In the genomic region with DNA sequence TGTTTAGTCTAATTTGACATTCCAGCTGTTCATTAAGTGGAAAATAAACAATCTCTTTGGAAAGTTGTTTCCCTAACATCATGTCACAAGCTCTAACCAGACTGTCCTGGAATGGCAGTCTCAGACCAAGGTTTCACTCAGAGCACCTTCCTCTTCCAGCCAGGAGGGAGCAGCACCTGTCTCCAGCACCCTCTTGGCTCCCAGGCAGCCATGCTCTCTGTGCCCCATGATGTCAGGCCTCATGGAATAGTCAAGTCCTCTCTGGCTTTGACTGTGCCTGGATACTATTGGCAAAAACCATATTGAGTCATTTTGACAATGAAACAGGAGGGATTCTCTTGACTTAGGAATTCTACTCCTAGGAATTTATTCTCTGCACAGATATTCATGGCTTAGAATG, we compare ENCODE assay signal across 9 cellular contexts.
DNase-seq lines count a peak whose midpoint lies in the region; ATAC-seq, FAIRE-seq and TF ChIP-seq lines count a peak whose summit lies in the region.
"Had no signal": no experiment of that assay in that cellular context is flagged by ENCODE, and none has a peak within 500 bp of the region (broad histone marks: within the 10 kb centered on the region; RNA-seq: fewer than 3 reads in every experiment).

No MANE protein-coding gene starts in this region.

- no peak for TF ChIP-seq POLR2A in endothelial cell of umbilical vein (IDR thresholded peaks at IDR 0.05; ENCODE audit: low read depth, low read length)
- no peak for TF ChIP-seq POLR2A in stomach (IDR thresholded peaks at IDR 0.05)

- no peak for ATAC-seq in GM18498 (IDR thresholded peaks at IDR 0.05; ENCODE audit: unreplicated experiment)

- no peak overlapping the region for H3K4me2 ChIP-seq in endothelial cell of umbilical vein (ENCODE audit: insufficient read depth, low read length)
- H3K4me2 ChIP-seq: BLaER1 had no signal

- intact Hi-C loops in endothelial cell of umbilical vein (cut with micrococcal nuclease) (loop anchor here (1.0 to 2.0 kb wide), 2 partner anchors 136 to 205 kb away; no protein-coding TSS in a partner anchor), stomach (cut with DNase I; ENCODE audit: low total_unique reads) (no loop called here)

- dilution Hi-C loops in endothelial cell of umbilical vein (cut with MboI; ENCODE audit: extremely low pct_ligation_motif_present, low sequenced_read_pairs), result no loop called here

- H4K20me1 ChIP-seq in endothelial cell of umbilical vein (replicated peaks; ENCODE audit: control insufficient read depth, extremely low read depth, insufficient read depth, low read length), result no peaks in the 10 kb centered on the region
- H4K20me1 ChIP-seq: BLaER1 had no signal

- H3K9ac ChIP-seq in endothelial cell of umbilical vein (replicated peaks; ENCODE audit: extremely low read depth, insufficient read depth, low read length), result no peak overlapping the region
- H3K9ac ChIP-seq: BLaER1 had no signal

- POLR2A ChIA-PET in endothelial cell of umbilical vein (lab: Charles Lee), result no interaction called here

- no peak overlapping the region for H3K4me3 ChIP-seq in endothelial cell of umbilical vein (replicated peaks in 1 of 3; ENCODE audit: insufficient read depth in 1 of 3, low read depth in 1 of 3, low read length in 3 of 3)
- no peak overlapping the region for H3K4me3 ChIP-seq in stomach
- H3K4me3 ChIP-seq: BLaER1 had no signal

- TF ChIP-seq EP300 in stomach (IDR thresholded peaks at IDR 0.05), result no peak

- H3K4me1 ChIP-seq in endothelial cell of umbilical vein (ENCODE audit: control insufficient read depth, extremely low read depth, insufficient read depth, low read length) (no peaks in the 10 kb centered on the region), stomach (peaks cover 0 to 9% (median 7%) of the 10 kb centered on the region in 4 donors)
- H3K4me1 ChIP-seq: BLaER1 had no signal

- H3K27ac ChIP-seq in endothelial cell of umbilical vein (ENCODE audit: insufficient read depth, low read depth, low read length), result no peak overlapping the region
- H3K27ac ChIP-seq in stomach, result no peak overlapping the region
- H3K27ac ChIP-seq: BLaER1 had no signal

- TF ChIP-seq CTCF in endothelial cell of umbilical vein (IDR thresholded peaks at IDR 0.05; ENCODE audit: extremely low read depth in 1 of 2, insufficient read depth in 1 of 2, low read depth in 1 of 2, low read length in 2 of 2) (peak; percentile 21 to 38), stomach (IDR thresholded peaks at IDR 0.05) (peak in 4 of 7 experiments; percentile 15 to 48 (median 32))

- H3K36me3 ChIP-seq in endothelial cell of umbilical vein (ENCODE audit: control insufficient read depth in 2 of 2, extremely low read depth in 1 of 2, insufficient read depth in 2 of 2, low read length in 2 of 2), result no peaks in the 10 kb centered on the region
- H3K36me3 ChIP-seq in stomach, result no peaks in the 10 kb centered on the region
- H3K36me3 ChIP-seq: BLaER1 had no signal

- H3K9me3 ChIP-seq in endothelial cell of umbilical vein (replicated peaks; ENCODE audit: control insufficient read depth, insufficient read depth, low read length) (no peaks in the 10 kb centered on the region), stomach (no peaks in the 10 kb centered on the region)
- H3K9me3 ChIP-seq: BLaER1 had no signal

- FAIRE-seq in endothelial cell of umbilical vein (lab: Jason Lieb, UNC), result no peak

- CTCF ChIA-PET in endothelial cell of umbilical vein (lab: Charles Lee), result interaction anchor here (1.3 to 6.9 kb wide), 3 partner anchors 135 to 803 kb away, joined by 5 to 400 read pairs (median 5); no protein-coding TSS in a partner anchor

- no peaks in the 10 kb centered on the region for H3K27me3 ChIP-seq in endothelial cell of umbilical vein (ENCODE audit: control insufficient read depth in 2 of 2, insufficient read depth in 2 of 2, low read length in 2 of 2)
- no peaks in the 10 kb centered on the region for H3K27me3 ChIP-seq in stomach
- H3K27me3 ChIP-seq: BLaER1 had no signal

- BruUV-seq in endothelial cell of umbilical vein (replicated peaks; lab: Mats Ljungman, UMichigan), result no TSS peak

- no peaks in the 10 kb centered on the region for H3K9me1 ChIP-seq in endothelial cell of umbilical vein (replicated peaks; ENCODE audit: control insufficient read depth, extremely low read depth, insufficient read depth, low read length)

- H2AFZ ChIP-seq in endothelial cell of umbilical vein (ENCODE audit: low read depth, low read length), result no peak overlapping the region

- DNase-seq in NCI-H345 (lab: John Stamatoyannopoulos, UW) (peak; percentile 38), NCI-H345 treated with DMSO at 0.1 percent for 48 hours (lab: John Stamatoyannopoulos, UW; ENCODE audit: unreplicated experiment) (no peak), NCI-H1092 treated with DMSO at 0.1 percent for 48 hours (lab: John Stamatoyannopoulos, UW) (peak; percentile 38), endothelial cell of umbilical vein (ENCODE audit: low read depth, low spot score) (peak; percentile 9), stomach (peak; percentile 49), DMS79 treated with DMSO at 0.1 percent for 48 hours (lab: John Stamatoyannopoulos, UW) (no peak), GDM1 (lab: John Stamatoyannopoulos, UW) (no peak)

- no peaks in the 10 kb centered on the region for H3K79me2 ChIP-seq in endothelial cell of umbilical vein (ENCODE audit: control insufficient read depth, insufficient read depth, low read length)

TF ChIP-seq in endothelial cell of umbilical vein, 7 proteins besides CTCF, POLR2A, EP300 and RAD21:
- TF ChIP-seq MYC (IDR thresholded peaks at IDR 0.05; ENCODE audit: low read depth, low read length), result no peak
- TF ChIP-seq POLR2AphosphoS5 (IDR thresholded peaks at IDR 0.05; ENCODE audit: insufficient read depth, low read depth, low read length), result no peak
- TF ChIP-seq GATA2 (IDR thresholded peaks at IDR 0.05; ENCODE audit: insufficient read depth, insufficient read length, low read depth, low read length), result no peak
- TF ChIP-seq, protein P1, sequence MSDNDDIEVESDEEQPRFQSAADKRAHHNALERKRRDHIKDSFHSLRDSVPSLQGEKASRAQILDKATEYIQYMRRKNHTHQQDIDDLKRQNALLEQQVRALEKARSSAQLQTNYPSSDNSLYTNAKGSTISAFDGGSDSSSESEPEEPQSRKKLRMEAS (IDR thresholded peaks at IDR 0.05; ENCODE audit: insufficient read depth, insufficient read length), result no peak
- TF ChIP-seq FOS (IDR thresholded peaks at IDR 0.05; ENCODE audit: borderline replicate concordance, insufficient read depth, low read length), result no peak
- TF ChIP-seq JUN (IDR thresholded peaks at IDR 0.05; ENCODE audit: borderline replicate concordance, insufficient read depth, insufficient read length, low read depth), result no peak
- TF ChIP-seq EZH2 (IDR thresholded peaks at IDR 0.05; ENCODE audit: borderline replicate concordance, low read depth, low read length, severe bottlenecking), result no peak

Comparison
In these comparisons a context has a peak if more than half of its experiments do, and no peak if none do; other contexts are left out.
1. DNase-seq: peak in NCI-H345 (single experiment), NCI-H1092 treated with DMSO at 0.1 percent for 48 hours (single experiment), endothelial cell of umbilical vein (single experiment) and stomach (single experiment); none in NCI-H345 treated with DMSO at 0.1 percent for 48 hours (single experiment), DMS79 treated with DMSO at 0.1 percent for 48 hours (single experiment) and GDM1 (single experiment).